Comparison of ENCODE assay signal across 19 cellular contexts in the genomic region with DNA sequence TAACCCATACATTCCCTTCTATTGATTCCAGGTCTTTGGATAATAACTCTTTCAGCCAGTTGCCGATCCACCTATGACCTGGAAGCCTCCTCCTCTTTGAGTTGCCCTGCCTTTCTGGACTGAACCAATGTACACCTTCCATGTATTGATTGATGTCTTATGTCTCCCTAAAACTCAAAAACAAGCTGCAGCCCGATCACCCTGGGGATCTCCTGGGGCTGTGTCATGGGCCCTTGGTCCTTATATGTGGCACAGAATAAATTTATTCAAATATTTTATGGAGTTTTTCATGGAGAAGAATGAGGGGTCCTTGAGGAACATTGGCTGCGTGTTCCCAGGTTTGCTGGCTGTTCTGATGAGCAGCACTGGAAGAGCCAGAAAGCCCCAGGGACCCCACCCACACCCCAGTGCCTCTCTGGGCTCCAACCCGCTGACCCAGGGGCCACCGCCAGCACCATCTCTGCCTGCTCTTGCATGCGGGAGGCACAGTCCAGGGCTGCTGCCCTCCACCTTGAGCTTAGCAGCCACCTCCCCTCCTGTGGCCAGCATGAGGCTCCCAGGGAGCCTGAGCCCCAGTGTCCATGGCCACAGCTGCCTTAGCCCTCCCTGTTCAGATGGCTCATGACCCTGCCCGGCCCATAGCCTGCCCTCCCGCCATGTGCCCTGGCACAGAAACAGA. TPM values are rescaled to one million over a fixed set of nuclear protein-coding genes. Genes with fewer than 3 reads are reported as not detected.
DNase-seq lines count a peak whose midpoint lies in the region; ATAC-seq and TF ChIP-seq lines count a peak whose summit lies in the region.
"Had no signal": no experiment of that assay in that cellular context is flagged by ENCODE, and none has a peak within 500 bp of the region (broad histone marks: within the 10 kb centered on the region; RNA-seq: fewer than 3 reads in every experiment).

No MANE protein-coding gene starts in this region.

- H2BK5ac ChIP-seq in neuronal stem cell (ENCODE audit: low read length) = peak overlapping the region; percentile 44

- H2AFZ ChIP-seq in neuronal stem cell (ENCODE audit: low read length) = no peak overlapping the region

- H3K14ac ChIP-seq in neuronal stem cell (ENCODE audit: low read length) = peak overlapping the region; percentile 47

- H3K36me3 ChIP-seq in heart right ventricle (no peaks in the 10 kb centered on the region), lung (ENCODE audit: control insufficient read depth in 2 of 2, insufficient read depth in 2 of 2, low read length in 2 of 2) (no peaks in the 10 kb centered on the region), neuronal stem cell (replicated peaks in 1 of 2; ENCODE audit: control insufficient read depth in 2 of 2, insufficient read depth in 2 of 2, low read length in 2 of 2) (no peaks in the 10 kb centered on the region), vagina (no peaks in the 10 kb centered on the region), breast epithelium (no peaks in the 10 kb centered on the region)
- H3K36me3 ChIP-seq: HAP-1 had no signal

- H3K18ac ChIP-seq in neuronal stem cell (ENCODE audit: low read length) = peak overlapping the region; percentile 90

- no peak overlapping the region for H4K8ac ChIP-seq in neuronal stem cell (ENCODE audit: low read depth, low read length)

- H3K27me3 ChIP-seq in heart right ventricle (peaks cover 0 to 11% (median 0%) of the 10 kb centered on the region in 7 donors), lung (ENCODE audit: control insufficient read depth, insufficient read depth) (no peaks in the 10 kb centered on the region), neuronal stem cell (ENCODE audit: control insufficient read depth in 3 of 3, insufficient read depth in 3 of 3, low read depth in 1 of 3, low read length in 3 of 3) (no peaks in the 10 kb centered on the region), vagina (no peaks in the 10 kb centered on the region), breast epithelium (no peaks in the 10 kb centered on the region)

- peak overlapping the region; percentile 92 for H2AK5ac ChIP-seq in neuronal stem cell (ENCODE audit: low read depth, low read length)

- H3K4ac ChIP-seq in neuronal stem cell (ENCODE audit: low read length) = peak overlapping the region; percentile 99

- DNase-seq in Right ventricle myocardium inferior (ENCODE audit: missing footprints) (peak; percentile 25), heart right ventricle (no peak), lung (ENCODE audit: low spot score) (peak; percentile 13), neuronal stem cell (ENCODE audit: low spot score) (no peak), vagina (ENCODE audit: extremely low spot score in 2 of 2) (peak; percentile 62 to 70), breast epithelium (ENCODE audit: low spot score in 2 of 2) (no peak)
- DNase-seq: C1 segment of cervical spinal cord; Calu3; CD4-positive, alpha-beta T cell; DMS 273 treated with DMSO at 0.1 percent for 48 hours; DMS79 had no signal

- peaks cover 1% of the 10 kb centered on the region for H3K79me1 ChIP-seq in neuronal stem cell (ENCODE audit: low read depth, low read length)

- H3K4me1 ChIP-seq in heart right ventricle = no peaks in the 10 kb centered on the region
- H3K4me1 ChIP-seq in lung (ENCODE audit: control insufficient read depth in 2 of 2, insufficient read depth in 2 of 2, low read length in 2 of 2) = no peaks in the 10 kb centered on the region
- H3K4me1 ChIP-seq in neuronal stem cell (ENCODE audit: control insufficient read depth in 2 of 2, insufficient read depth in 1 of 2, low read depth in 1 of 2, low read length in 2 of 2) = no peaks in the 10 kb centered on the region
- H3K4me1 ChIP-seq in vagina = no peaks in the 10 kb centered on the region
- no peaks in the 10 kb centered on the region for H3K4me1 ChIP-seq in breast epithelium
- H3K4me1 ChIP-seq: HAP-1 had no signal

- peak overlapping the region; percentile 99 for H2BK15ac ChIP-seq in neuronal stem cell (ENCODE audit: low read length)

- no peak for TF ChIP-seq CTCF in heart right ventricle (IDR thresholded peaks at IDR 0.05)
- TF ChIP-seq CTCF in lung (IDR thresholded peaks at IDR 0.05; ENCODE audit: control extremely low read depth, extremely low read depth) = no peak
- TF ChIP-seq CTCF in vagina (IDR thresholded peaks at IDR 0.05) = no peak
- no peak for TF ChIP-seq CTCF in breast epithelium (IDR thresholded peaks at IDR 0.05)

- H3K4me3 ChIP-seq in heart right ventricle (no peak overlapping the region), lung (no peak overlapping the region), neuronal stem cell (ENCODE audit: low read length in 2 of 2) (no peak overlapping the region), vagina (no peak overlapping the region), breast epithelium (no peak overlapping the region)
- H3K4me3 ChIP-seq: GM12878, HAP-1 had no signal

- intact Hi-C loops in Right ventricle myocardium inferior (cut with DNase I) = loop anchor here (10.0 kb wide), 1 partner anchor 978 kb away; no protein-coding TSS in a partner anchor
- intact Hi-C loops in heart right ventricle (cut with DNase I) = loop anchor here in 5 of 10 donors (5.0 to 10.0 kb wide), 5 partner anchors 748 to 978 kb away; no protein-coding TSS in a partner anchor
- intact Hi-C loops in vagina (cut with DNase I) = loop anchor here (5.0 kb wide), 1 partner anchor 425 kb away; no protein-coding TSS in a partner anchor
- intact Hi-C loops in breast epithelium (cut with DNase I; ENCODE audit: low total_unique reads) = no loop called here

- peak overlapping the region; percentile 34 for H2BK12ac ChIP-seq in neuronal stem cell (ENCODE audit: low read length)

- H4K91ac ChIP-seq in neuronal stem cell (ENCODE audit: low read depth, low read length, poor library complexity) = no peak overlapping the region

- H3K23ac ChIP-seq in neuronal stem cell (ENCODE audit: low read depth, low read length, poor library complexity) = peak overlapping the region; percentile 47

- H3K9me3 ChIP-seq in heart right ventricle = peaks cover 0 to 17% (median 9%) of the 10 kb centered on the region in 11 donors
- H3K9me3 ChIP-seq in lung (ENCODE audit: control insufficient read depth in 2 of 2, insufficient read depth in 1 of 2, low read length in 1 of 2) = peaks cover 5 to 17% of the 10 kb centered on the region in 2 donors
- H3K9me3 ChIP-seq in neuronal stem cell (replicated peaks in 1 of 2; ENCODE audit: control insufficient read depth in 2 of 2, insufficient read depth in 1 of 2, low read depth in 1 of 2, low read length in 2 of 2) = peaks cover 0 to 2% of the 10 kb centered on the region in 2 donors
- peaks cover 3% of the 10 kb centered on the region for H3K9me3 ChIP-seq in vagina
- H3K9me3 ChIP-seq in breast epithelium = peaks cover 7 to 18% of the 10 kb centered on the region in 2 donors
- H3K9me3 ChIP-seq: HAP-1 had no signal

- H3K27ac ChIP-seq in heart right ventricle (no peak overlapping the region), lung (ENCODE audit: low read depth in 1 of 2, low read length in 1 of 2) (no peak overlapping the region), neuronal stem cell (replicated peaks; ENCODE audit: low read length) (no peak overlapping the region), vagina (no peak overlapping the region), breast epithelium (no peak overlapping the region)
- H3K27ac ChIP-seq: HL-60 had no signal

- no peak overlapping the region for H3K9ac ChIP-seq in neuronal stem cell (ENCODE audit: low read depth, low read length, poor library complexity)

- H3K4me2 ChIP-seq in neuronal stem cell (ENCODE audit: insufficient read depth, low read length, poor library complexity, severe bottlenecking) = no peak overlapping the region

- TF ChIP-seq POLR2A in vagina (IDR thresholded peaks at IDR 0.05) = no peak
- TF ChIP-seq POLR2A in breast epithelium (IDR thresholded peaks at IDR 0.05) = no peak

- 81 to 83% methylated on average over 8 of the region's 8 CpGs for WGBS in heart right ventricle, 2 donors
- WGBS in lung, 2 donors = 91% methylated on average over 8 of the region's 8 CpGs
- WGBS in neuronal stem cell (ENCODE audit: extremely low coverage in 2 of 2, insufficient read length in 2 of 2, insufficient replicate concordance in 1 of 2), 2 donors = no CpG with 5 or more reads among the region's 8 CpGs

- ATAC-seq in Right ventricle myocardium inferior (no peak), heart right ventricle (no peak), lung (ENCODE audit: insufficient read depth, low FRiP score) (no peak), HG03457 (IDR thresholded peaks at IDR 0.05; ENCODE audit: unreplicated experiment) (no peak), GM21717 (IDR thresholded peaks at IDR 0.05; ENCODE audit: unreplicated experiment) (no peak)
- ATAC-seq: GM12878 had no signal

- H2BK120ac ChIP-seq in neuronal stem cell (ENCODE audit: low read depth, low read length) = peak overlapping the region; percentile 93

RNA-seq across cellular contexts. Expression of a gene that starts 36.5 kb away (rescaled TPM):
- total RNA-seq in Right ventricle myocardium inferior (1.4 TPM), heart right ventricle (1 to 10 TPM in 4 of 10 donors, under 1 TPM in 4, not detected in 2; 0.28 to 10.0 (median 1.0) TPM), lung (1 to 10 TPM; 4.7 to 5.0 TPM), vagina (3.7 TPM), breast epithelium (1 to 10 TPM in 2 of 3 donors, under 1 TPM in 1; 0.33 to 2.5 (median 1.8) TPM)
- polyA plus RNA-seq in heart right ventricle (1 to 10 TPM; 1.2 to 1.5 TPM), lung (100 to 1,000 TPM in 1 of 2 donors, 10 to 100 TPM in 1; 11.9 to 119 TPM)
- polyA plus RNA-seq in neuronal stem cell (2013, experiment 1 of 2) = not detected
- not detected for polyA plus RNA-seq in neuronal stem cell (2013, experiment 2 of 2)
- total RNA-seq: A172, Calu3, G401, GM12878, H1 had no signal
- polyA plus RNA-seq: H1 had no signal

Comparison
In these comparisons a context has a peak if more than half of its experiments do, and no peak if none do; other contexts are left out.
1. DNase-seq: peak in Right ventricle myocardium inferior (single experiment), lung (single experiment) and vagina (2 of 2); none in heart right ventricle (0 of 2), neuronal stem cell (single experiment) and breast epithelium (0 of 2).